Comparison of ENCODE assay signal across 9 cellular contexts in genomic region chr18:59142274-59142673, GRCh38. TPM values are rescaled to one million over a fixed set of nuclear protein-coding genes. Genes with fewer than 3 reads are reported as not detected.
DNase-seq lines count a peak whose midpoint lies in the region; ATAC-seq lines count a peak whose summit lies in the region.
"Had no signal": no experiment of that assay in that cellular context is flagged by ENCODE, and none has a peak within 500 bp of the region (broad histone marks: within the 10 kb centered on the region; RNA-seq: fewer than 3 reads in every experiment).

No MANE protein-coding gene starts in this region.

- H3K36me3 ChIP-seq in neuron (ENCODE audit: insufficient read depth, low read length), result no peaks in the 10 kb centered on the region
- peaks cover 0 to 8% (median 0%) of the 10 kb centered on the region in 3 experiments for H3K36me3 ChIP-seq in naive thymus-derived CD4-positive, alpha-beta T cell (ENCODE audit: control insufficient read depth in 2 of 3, insufficient read depth in 3 of 3, low read length in 3 of 3)

- H3K9me3 Mint-ChIP-seq in activated CD8-positive, alpha-beta memory T cell treated with anti-CD3 and anti-CD28 coated beads, Interleukin-2, amount 10 ng/mL, durations not matched to agents 7 days and 5 days (ENCODE audit: low read depth), result no peaks in the 10 kb centered on the region
- no peaks in the 10 kb centered on the region for H3K9me3 Mint-ChIP-seq in activated CD8-positive, alpha-beta T cell treated with anti-CD3 and anti-CD28 coated beads, Interleukin-2, amount 10 ng/mL, durations not matched to agents 7 days and 5 days (ENCODE audit: insufficient read depth)
- H3K9me3 Mint-ChIP-seq in naive thymus-derived CD4-positive, alpha-beta T cell, result no peaks in the 10 kb centered on the region

- no peaks in the 10 kb centered on the region for H3K27me3 ChIP-seq in neuron (ENCODE audit: insufficient read depth, low read length)
- no peaks in the 10 kb centered on the region for H3K27me3 ChIP-seq in naive thymus-derived CD4-positive, alpha-beta T cell (ENCODE audit: control insufficient read depth in 2 of 2, insufficient read depth in 2 of 2, low read length in 2 of 2)

- DNase-seq in activated CD8-positive, alpha-beta memory T cell treated with anti-CD3 and anti-CD28 coated beads, Interleukin-2, amount 10 ng/mL, durations not matched to agents 7 days and 5 days, result peak; percentile 51
- no peak for DNase-seq in activated CD8-positive, alpha-beta memory T cell treated with anti-CD3 and anti-CD28 coated beads, Interleukin-2, amount 50 U/mL, for 48 hours
- no peak for DNase-seq in activated CD8-positive, alpha-beta T cell treated with anti-CD3 and anti-CD28 coated beads, Interleukin-2, amount 10 ng/mL, durations not matched to agents 7 days and 5 days
- no peak for DNase-seq in naive thymus-derived CD4-positive, alpha-beta T cell
- no peak for DNase-seq in G401 (ENCODE audit: low spot score)
- DNase-seq: mesenchymal stem cell had no signal

- no peak overlapping the region for H3K4me3 ChIP-seq in neuron (ENCODE audit: low read length)
- H3K4me3 ChIP-seq in naive thymus-derived CD4-positive, alpha-beta T cell (ENCODE audit: low read length), result no peak overlapping the region

- H3K36me3 Mint-ChIP-seq in activated CD8-positive, alpha-beta memory T cell treated with anti-CD3 and anti-CD28 coated beads, Interleukin-2, amount 10 ng/mL, durations not matched to agents 7 days and 5 days, result peaks cover 8% of the 10 kb centered on the region
- no peaks in the 10 kb centered on the region for H3K36me3 Mint-ChIP-seq in activated CD8-positive, alpha-beta T cell treated with anti-CD3 and anti-CD28 coated beads, Interleukin-2, amount 10 ng/mL, durations not matched to agents 7 days and 5 days (ENCODE audit: low read depth)
- H3K36me3 Mint-ChIP-seq in naive thymus-derived CD4-positive, alpha-beta T cell, result peaks cover 6 to 10% (median 8%) of the 10 kb centered on the region in 5 donors

- POLR2A ChIA-PET in activated CD8-positive, alpha-beta T cell treated with anti-CD3 and anti-CD28 coated beads, Interleukin-2, amount 10 ng/mL, durations not matched to agents 7 days and 5 days (lab: Charles Lee), result no interaction called here
- POLR2A ChIA-PET in naive thymus-derived CD4-positive, alpha-beta T cell (lab: Charles Lee), result no interaction called here

- H2AFZ ChIP-seq in neuron (ENCODE audit: low read depth, low read length), result peak overlapping the region; percentile 0

- intact Hi-C loops in naive thymus-derived CD4-positive, alpha-beta T cell (cut with micrococcal nuclease), result no loop called here

- in situ Hi-C loops in G401 (cut with HindIII; ENCODE audit: low sequenced_read_pairs), result no loop called here

- peak overlapping the region; percentile 85 for H3K4me3 Mint-ChIP-seq in activated CD8-positive, alpha-beta memory T cell treated with anti-CD3 and anti-CD28 coated beads, Interleukin-2, amount 10 ng/mL, durations not matched to agents 7 days and 5 days
- H3K4me3 Mint-ChIP-seq in activated CD8-positive, alpha-beta T cell treated with anti-CD3 and anti-CD28 coated beads, Interleukin-2, amount 10 ng/mL, durations not matched to agents 7 days and 5 days, result peak overlapping the region; percentile 31
- peak overlapping the region in 4 of 10 donors; percentile 14 to 97 (median 92) for H3K4me3 Mint-ChIP-seq in naive thymus-derived CD4-positive, alpha-beta T cell

- peak overlapping the region; percentile 97 for H3K27ac Mint-ChIP-seq in activated CD8-positive, alpha-beta memory T cell treated with anti-CD3 and anti-CD28 coated beads, Interleukin-2, amount 10 ng/mL, durations not matched to agents 7 days and 5 days
- H3K27ac Mint-ChIP-seq in activated CD8-positive, alpha-beta T cell treated with anti-CD3 and anti-CD28 coated beads, Interleukin-2, amount 10 ng/mL, durations not matched to agents 7 days and 5 days, result peak overlapping the region; percentile 58
- peak overlapping the region in 2 of 9 donors; percentile 81 to 99 for H3K27ac Mint-ChIP-seq in naive thymus-derived CD4-positive, alpha-beta T cell

- no peaks in the 10 kb centered on the region for H3K9me3 ChIP-seq in neuron (ENCODE audit: low read length)
- no peaks in the 10 kb centered on the region for H3K9me3 ChIP-seq in naive thymus-derived CD4-positive, alpha-beta T cell (ENCODE audit: control insufficient read depth in 2 of 3, low read length in 3 of 3)

- no peaks in the 10 kb centered on the region for H3K27me3 Mint-ChIP-seq in activated CD8-positive, alpha-beta memory T cell treated with anti-CD3 and anti-CD28 coated beads, Interleukin-2, amount 10 ng/mL, durations not matched to agents 7 days and 5 days
- peaks cover 2% of the 10 kb centered on the region for H3K27me3 Mint-ChIP-seq in activated CD8-positive, alpha-beta T cell treated with anti-CD3 and anti-CD28 coated beads, Interleukin-2, amount 10 ng/mL, durations not matched to agents 7 days and 5 days (ENCODE audit: low read depth)
- H3K27me3 Mint-ChIP-seq in naive thymus-derived CD4-positive, alpha-beta T cell, result no peaks in the 10 kb centered on the region

- H3K27ac ChIP-seq in naive thymus-derived CD4-positive, alpha-beta T cell (ENCODE audit: low read depth, low read length), result no peak overlapping the region

- peaks cover 21% of the 10 kb centered on the region for H3K4me1 ChIP-seq in neuron (ENCODE audit: insufficient read depth, low read length)
- peaks cover 15 to 23% of the 10 kb centered on the region in 2 donors for H3K4me1 ChIP-seq in naive thymus-derived CD4-positive, alpha-beta T cell (ENCODE audit: control insufficient read depth in 2 of 2, insufficient read depth in 2 of 2, low read length in 2 of 2)

- peaks cover 56% of the 10 kb centered on the region for H3K4me1 Mint-ChIP-seq in activated CD8-positive, alpha-beta memory T cell treated with anti-CD3 and anti-CD28 coated beads, Interleukin-2, amount 10 ng/mL, durations not matched to agents 7 days and 5 days
- peaks cover 46% of the 10 kb centered on the region for H3K4me1 Mint-ChIP-seq in activated CD8-positive, alpha-beta T cell treated with anti-CD3 and anti-CD28 coated beads, Interleukin-2, amount 10 ng/mL, durations not matched to agents 7 days and 5 days (ENCODE audit: low read depth)
- peaks cover 32 to 71% (median 57%) of the 10 kb centered on the region in 7 donors for H3K4me1 Mint-ChIP-seq in naive thymus-derived CD4-positive, alpha-beta T cell

- CTCF ChIA-PET in activated CD8-positive, alpha-beta memory T cell treated with anti-CD3 and anti-CD28 coated beads, Interleukin-2, amount 10 ng/mL, durations not matched to agents 7 days and 5 days (lab: Charles Lee), result no interaction called here
- CTCF ChIA-PET in activated CD8-positive, alpha-beta T cell treated with anti-CD3 and anti-CD28 coated beads, Interleukin-2, amount 10 ng/mL, durations not matched to agents 7 days and 5 days (lab: Charles Lee), result no interaction called here
- CTCF ChIA-PET in naive thymus-derived CD4-positive, alpha-beta T cell (lab: Charles Lee), result no interaction called here

- ATAC-seq in activated CD8-positive, alpha-beta memory T cell treated with anti-CD3 and anti-CD28 coated beads, Interleukin-2, amount 10 ng/mL, durations not matched to agents 7 days and 5 days, result no peak
- ATAC-seq in GM18907 (IDR thresholded peaks at IDR 0.05; ENCODE audit: unreplicated experiment), result peak; percentile 16
- ATAC-seq in activated CD8-positive, alpha-beta T cell treated with anti-CD3 and anti-CD28 coated beads, Interleukin-2, amount 10 ng/mL, durations not matched to agents 7 days and 5 days, result no peak
- no peak for ATAC-seq in GM21619 (IDR thresholded peaks at IDR 0.05; ENCODE audit: unreplicated experiment)
- no peak for ATAC-seq in naive thymus-derived CD4-positive, alpha-beta T cell

RNA-seq across cellular contexts. Expression of gene SEC11C, which starts 2.6 kb away (rescaled TPM):
- total RNA-seq in activated CD8-positive, alpha-beta memory T cell treated with anti-CD3 and anti-CD28 coated beads, Interleukin-2, amount 10 ng/mL, durations not matched to agents 7 days and 5 days, result 100 to 1,000 TPM in 1 of 2 experiments, 10 to 100 TPM in 1; 57.9 to 127 TPM
- 10 to 100 TPM; 49.0 to 52.5 TPM for total RNA-seq in activated CD8-positive, alpha-beta T cell treated with anti-CD3 and anti-CD28 coated beads, Interleukin-2, amount 10 ng/mL, durations not matched to agents 7 days and 5 days
- 100 to 1,000 TPM in 1 of 5 experiments, 10 to 100 TPM in 4; 41.4 to 111 (median 53.8) TPM for total RNA-seq in naive thymus-derived CD4-positive, alpha-beta T cell
- polyA plus RNA-seq in naive thymus-derived CD4-positive, alpha-beta T cell, result 100 to 1,000 TPM in 1 of 2 donors, 10 to 100 TPM in 1; 92.4 to 137 TPM
- total RNA-seq in G401 (2014; rRNA removed; shearing (Covaris generic)), result 40.4 and 62.7 TPM in 2 replicates
